In genomic region chr12:118061876-118062791, GRCh38 we compare ENCODE assay signal across 8 cellular contexts. TPM values are rescaled to one million over a fixed set of nuclear protein-coding genes. Genes with fewer than 3 reads are reported as not detected.
DNase-seq lines count a peak whose midpoint lies in the region; ATAC-seq and TF ChIP-seq lines count a peak whose summit lies in the region.

No MANE protein-coding gene starts in this region.

- POLR2A ChIA-PET in activated CD4-positive, alpha-beta T cell treated with anti-CD3 and anti-CD28 coated beads, Interleukin-2, amount 10 ng/mL, durations not matched to agents 7 days and 5 days (lab: Charles Lee): no interaction called here

- CTCF ChIA-PET in activated CD4-positive, alpha-beta T cell treated with anti-CD3 and anti-CD28 coated beads, Interleukin-2, amount 10 ng/mL, durations not matched to agents 7 days and 5 days (lab: Charles Lee): interaction anchor here (0.8 to 2.5 kb wide), 3 partner anchors 42 to 314 kb away, joined by 3 to 10 read pairs (median 3); partner anchors contain the start of gene SUDS3

- H3K36me3 Mint-ChIP-seq in activated CD4-positive, alpha-beta T cell treated with anti-CD3 and anti-CD28 coated beads, Interleukin-2, amount 10 ng/mL, durations not matched to agents 7 days and 5 days (ENCODE audit: low read depth): no peaks in the 10 kb centered on the region
- H3K36me3 Mint-ChIP-seq in activated naive CD4-positive, alpha-beta T cell treated with anti-CD3 and anti-CD28 coated beads, Interleukin-2, amount 50 U/mL, for 24 hours: no peaks in the 10 kb centered on the region
- H3K36me3 Mint-ChIP-seq in neural crest cell (ENCODE audit: low read depth): peaks cover 6% of the 10 kb centered on the region

- H3K27me3 Mint-ChIP-seq in activated CD4-positive, alpha-beta T cell treated with anti-CD3 and anti-CD28 coated beads, Interleukin-2, amount 10 ng/mL, durations not matched to agents 7 days and 5 days: no peaks in the 10 kb centered on the region
- H3K27me3 Mint-ChIP-seq in activated naive CD4-positive, alpha-beta T cell treated with anti-CD3 and anti-CD28 coated beads, Interleukin-2, amount 50 U/mL, for 24 hours: no peaks in the 10 kb centered on the region
- peaks cover 2% of the 10 kb centered on the region for H3K27me3 Mint-ChIP-seq in neural crest cell (ENCODE audit: low read depth)

- H3K9me3 Mint-ChIP-seq in activated CD4-positive, alpha-beta T cell treated with anti-CD3 and anti-CD28 coated beads, Interleukin-2, amount 10 ng/mL, durations not matched to agents 7 days and 5 days: no peaks in the 10 kb centered on the region
- H3K9me3 Mint-ChIP-seq in activated naive CD4-positive, alpha-beta T cell treated with anti-CD3 and anti-CD28 coated beads, Interleukin-2, amount 50 U/mL, for 24 hours: no peaks in the 10 kb centered on the region
- no peaks in the 10 kb centered on the region for H3K9me3 Mint-ChIP-seq in neural crest cell

- no peak for TF ChIP-seq CTCF in neural crest cell (conservative IDR thresholded peaks at IDR 0.05)

- peaks cover 67% of the 10 kb centered on the region for H3K4me1 Mint-ChIP-seq in activated CD4-positive, alpha-beta T cell treated with anti-CD3 and anti-CD28 coated beads, Interleukin-2, amount 10 ng/mL, durations not matched to agents 7 days and 5 days
- peaks cover 60% of the 10 kb centered on the region for H3K4me1 Mint-ChIP-seq in activated naive CD4-positive, alpha-beta T cell treated with anti-CD3 and anti-CD28 coated beads, Interleukin-2, amount 50 U/mL, for 24 hours
- H3K4me1 Mint-ChIP-seq in neural crest cell: peaks cover 30% of the 10 kb centered on the region

- ATAC-seq in HG02571 (IDR thresholded peaks at IDR 0.05; ENCODE audit: unreplicated experiment) (no peak), GM18511 (IDR thresholded peaks at IDR 0.05; ENCODE audit: unreplicated experiment) (no peak)

- DNase-seq in activated CD4-positive, alpha-beta T cell treated with anti-CD3 and anti-CD28 coated beads, Interleukin-2, amount 10 ng/mL, durations not matched to agents 7 days and 5 days: peak; percentile 13
- no peak for DNase-seq in activated CD4-positive, alpha-beta T cell treated with anti-CD3 and anti-CD28 coated beads, Interleukin-2, amount 50 U/mL, for 1 hour
- peak; percentile 10 for DNase-seq in MV-4-11 (lab: John Stamatoyannopoulos, UW)
- DNase-seq in germinal center (ENCODE audit: low spot score): peak; percentile 31
- no peak for DNase-seq in neural crest cell (ENCODE audit: low read depth, low spot score)

- H3K27ac Mint-ChIP-seq in activated CD4-positive, alpha-beta T cell treated with anti-CD3 and anti-CD28 coated beads, Interleukin-2, amount 10 ng/mL, durations not matched to agents 7 days and 5 days: peak overlapping the region; percentile 94
- peak overlapping the region; percentile 95 for H3K27ac Mint-ChIP-seq in activated naive CD4-positive, alpha-beta T cell treated with anti-CD3 and anti-CD28 coated beads, Interleukin-2, amount 50 U/mL, for 24 hours
- peak overlapping the region; percentile 99 for H3K27ac Mint-ChIP-seq in neural crest cell (ENCODE audit: unreplicated experiment)

- H3K4me3 Mint-ChIP-seq in activated CD4-positive, alpha-beta T cell treated with anti-CD3 and anti-CD28 coated beads, Interleukin-2, amount 10 ng/mL, durations not matched to agents 7 days and 5 days: peak overlapping the region; percentile 89
- H3K4me3 Mint-ChIP-seq in activated naive CD4-positive, alpha-beta T cell treated with anti-CD3 and anti-CD28 coated beads, Interleukin-2, amount 50 U/mL, for 24 hours: peak overlapping the region; percentile 98
- H3K4me3 Mint-ChIP-seq in neural crest cell: peak overlapping the region; percentile 90

RNA-seq across cellular contexts. Expression of gene WSB2, which starts 1.2 kb away (rescaled TPM):
- 10 to 100 TPM; 44.3 to 46.4 TPM for total RNA-seq in activated CD4-positive, alpha-beta T cell treated with anti-CD3 and anti-CD28 coated beads, Interleukin-2, amount 10 ng/mL, durations not matched to agents 7 days and 5 days
- total RNA-seq in neural crest cell: 77.3 and 78.6 TPM in 2 replicates

RNA-seq across cellular contexts. Expression of gene VSIG10, which starts 41.7 kb away (rescaled TPM):
- 1 to 10 TPM; 6.4 to 6.7 TPM for total RNA-seq in activated CD4-positive, alpha-beta T cell treated with anti-CD3 and anti-CD28 coated beads, Interleukin-2, amount 10 ng/mL, durations not matched to agents 7 days and 5 days
- total RNA-seq in neural crest cell: 26.8 and 30.1 TPM in 2 replicates

RNA-seq across cellular contexts. Expression of gene RFC5, which starts 45.6 kb away (rescaled TPM):
- 10 to 100 TPM; 41.9 to 45.1 TPM for total RNA-seq in activated CD4-positive, alpha-beta T cell treated with anti-CD3 and anti-CD28 coated beads, Interleukin-2, amount 10 ng/mL, durations not matched to agents 7 days and 5 days
- total RNA-seq in neural crest cell: 52.6 and 53.0 TPM in 2 replicates

Comparison
In these comparisons a context has a peak if more than half of its experiments do, and no peak if none do; other contexts are left out.
1. DNase-seq: peak in activated CD4-positive, alpha-beta T cell treated with anti-CD3 and anti-CD28 coated beads, Interleukin-2, amount 10 ng/mL, durations not matched to agents 7 days and 5 days (single experiment), MV-4-11 (single experiment) and germinal center (single experiment); none in activated CD4-positive, alpha-beta T cell treated with anti-CD3 and anti-CD28 coated beads, Interleukin-2, amount 50 U/mL, for 1 hour (single experiment) and neural crest cell (single experiment).
2. Peak in every context shown above with its lines, with median percentiles within 50 percentile points of each other: H3K27ac Mint-ChIP-seq and H3K4me3 Mint-ChIP-seq.